Comparison of ENCODE assay signal across 21 cellular contexts in genomic region chr6:37675606-37676005, GRCh38.
"Had no signal": no experiment of that assay in that cellular context is flagged by ENCODE, and none has a peak within 500 bp of the region (broad histone marks: within the 10 kb centered on the region; RNA-seq: fewer than 3 reads in every experiment).

No MANE protein-coding gene starts in this region.

- H3K27ac ChIP-seq: heart right ventricle, pancreas, thyroid gland, upper lobe of right lung had no signal

- H3K4me3 Mint-ChIP-seq: activated naive CD8-positive, alpha-beta T cell treated with anti-CD3 and anti-CD28 coated beads for 36 hours; mesothelial cell of epicardium; naive thymus-derived CD8-positive, alpha-beta T cell; T-helper 1 cell treated with Interleukin-12 subunit alpha and Interleukin-12 subunit beta and Interleukin-4 antibody, amounts not matched to agents 30 μg/mL and 1 μg/mL, for 36 hours; WTC11 had no signal

- H3K4me1 Mint-ChIP-seq: activated naive CD8-positive, alpha-beta T cell treated with anti-CD3 and anti-CD28 coated beads for 36 hours; mesothelial cell of epicardium had no signal

- DNase-seq: activated CD4-positive, alpha-beta T cell treated with anti-CD3 and anti-CD28 coated beads, Interleukin-2, amount 50 U/mL, for 4 hours; activated naive CD4-positive, alpha-beta T cell treated with Interleukin-2 at 50 U/mL for 16 hours; activated naive CD8-positive, alpha-beta T cell treated with anti-CD3 and anti-CD28 coated beads for 36 hours; activated T-cell treated with anti-CD3 and anti-CD28 coated beads, Interleukin-2, amount 50 U/mL, for 48 hours; cortex of kidney; heart right ventricle; left ventricle myocardium superior; mammary epithelial cell; naive thymus-derived CD8-positive, alpha-beta T cell; pancreas; right cardiac atrium; stimulated activated CD4-positive, alpha-beta T cell treated with anti-CD3 and anti-CD28 coated beads, Interleukin-4, amount 100 ng/mL, for 24 hours; stimulated activated naive CD4-positive, alpha-beta T cell treated with Interleukin-2 at 50 U/mL for 16 hours; T1000; thyroid gland; upper lobe of right lung had no signal

- H3K27me3 Mint-ChIP-seq: activated naive CD8-positive, alpha-beta T cell treated with anti-CD3 and anti-CD28 coated beads for 36 hours had no signal

- H3K27ac Mint-ChIP-seq: activated naive CD8-positive, alpha-beta T cell treated with anti-CD3 and anti-CD28 coated beads for 36 hours; mesothelial cell of epicardium; naive thymus-derived CD8-positive, alpha-beta T cell; T-helper 1 cell treated with Interleukin-12 subunit alpha and Interleukin-12 subunit beta and Interleukin-4 antibody, amounts not matched to agents 30 μg/mL and 1 μg/mL, for 36 hours; WTC11 had no signal

- FAIRE-seq: astrocyte, keratinocyte, pancreas had no signal

- H3K36me3 Mint-ChIP-seq: activated naive CD8-positive, alpha-beta T cell treated with anti-CD3 and anti-CD28 coated beads for 36 hours; mesothelial cell of epicardium; naive thymus-derived CD8-positive, alpha-beta T cell; WTC11 had no signal

- H3K27me3 ChIP-seq: heart right ventricle, pancreas, thyroid gland, upper lobe of right lung had no signal

- H3K9me3 Mint-ChIP-seq: activated naive CD8-positive, alpha-beta T cell treated with anti-CD3 and anti-CD28 coated beads for 36 hours; mesothelial cell of epicardium; naive thymus-derived CD8-positive, alpha-beta T cell; T-helper 1 cell treated with Interleukin-12 subunit alpha and Interleukin-12 subunit beta and Interleukin-4 antibody, amounts not matched to agents 30 μg/mL and 1 μg/mL, for 36 hours; WTC11 had no signal

- H3K4me3 ChIP-seq: heart right ventricle, pancreas, thyroid gland, upper lobe of right lung had no signal
